Comparison of ENCODE assay signal across 8 cellular contexts in the genomic region with DNA sequence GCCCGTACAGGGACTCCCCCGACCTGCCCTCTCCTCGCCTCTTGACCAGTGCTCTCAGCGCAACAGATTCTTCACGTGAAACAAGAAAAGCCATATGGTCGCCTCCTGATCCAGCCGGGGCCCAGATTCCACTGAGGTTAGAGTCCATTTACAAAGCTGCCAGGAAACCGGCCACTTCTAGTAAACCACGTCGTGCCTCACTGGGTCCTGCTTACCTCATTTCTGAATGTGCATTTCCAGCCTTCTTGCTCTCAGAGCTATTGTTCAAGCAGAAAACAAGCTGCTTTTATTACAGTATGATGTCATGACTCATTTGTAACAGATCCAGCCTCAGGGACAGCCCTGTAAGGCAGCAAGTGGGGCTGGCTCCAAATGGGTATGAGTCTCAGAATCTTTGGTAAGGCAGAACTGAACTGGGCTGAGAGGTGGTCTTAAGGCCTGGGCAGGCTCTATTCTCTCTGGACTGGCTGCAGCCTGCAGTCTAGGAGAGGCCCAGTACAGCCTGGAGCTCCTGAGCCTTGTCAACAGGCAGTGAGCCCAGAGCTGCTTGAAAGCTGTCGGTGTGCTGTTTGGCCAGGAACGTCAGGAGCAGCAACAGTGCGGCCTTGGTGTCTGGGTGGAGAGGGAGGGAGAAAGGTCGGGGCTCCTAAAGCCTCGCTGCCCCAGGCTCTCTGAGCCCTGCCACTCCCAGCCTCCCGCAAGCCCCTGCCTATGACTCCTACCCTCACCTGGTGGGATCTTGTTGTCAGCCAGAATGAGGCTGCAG. TPM values are rescaled to one million over a fixed set of nuclear protein-coding genes. Genes with fewer than 3 reads are reported as not detected.
DNase-seq lines count a peak whose midpoint lies in the region; ATAC-seq and TF ChIP-seq lines count a peak whose summit lies in the region.
"Had no signal": no experiment of that assay in that cellular context is flagged by ENCODE, and none has a peak within 500 bp of the region (broad histone marks: within the 10 kb centered on the region; RNA-seq: fewer than 3 reads in every experiment).

No MANE protein-coding gene starts in this region.

- H3K9ac ChIP-seq in endodermal cell (ENCODE audit: extremely low read depth, low read length, poor library complexity, severe bottlenecking), result no peak overlapping the region

- DNase-seq in HFFc6 (peak; percentile 83), adrenal gland (peak; percentile 57 to 81 (median 74)), right cardiac atrium (peak in 1 of 3 donors; percentile 37), mucosa of gallbladder (ENCODE audit: low spot score) (no peak), endodermal cell (no peak), KBM-7 (no peak)
- DNase-seq in stimulated activated naive B cell treated with anti-CD40 and anti-IgM and Interleukin-4, amounts not matched to agents 10 μg/mL and 1 μg/mL and 100 μg/mL, for 72 hours, result no peak

- in situ Hi-C loops in KBM-7 (cut with MboI; ENCODE audit: low pct_unique_long_range_greater_than_20kb, low sequenced_read_pairs), result no loop called here

- H3K4me1 ChIP-seq in adrenal gland (replicated peaks in 1 of 2), result peaks cover 13 to 23% of the 10 kb centered on the region in 2 donors
- H3K4me1 ChIP-seq in right cardiac atrium (ENCODE audit: control insufficient read depth, insufficient read depth, low read length), result no peaks in the 10 kb centered on the region
- H3K4me1 ChIP-seq in endodermal cell (ENCODE audit: control insufficient read depth, insufficient read depth, low read length), result no peaks in the 10 kb centered on the region

- H3K9me3 ChIP-seq in adrenal gland (replicated peaks in 1 of 3), result no peaks in the 10 kb centered on the region
- H3K9me3 ChIP-seq in right cardiac atrium (ENCODE audit: control insufficient read depth, low read length), result no peaks in the 10 kb centered on the region
- no peaks in the 10 kb centered on the region for H3K9me3 ChIP-seq in endodermal cell (ENCODE audit: control insufficient read depth, low read length)

- ATAC-seq in right cardiac atrium, result peak in 1 of 2 donors; percentile 15
- ATAC-seq in stimulated activated naive B cell treated with anti-CD40 and anti-IgM and Interleukin-4, amounts not matched to agents 10 μg/mL and 1 μg/mL and 100 μg/mL, for 72 hours (replicated peaks), result peak; percentile 49 to 59

- intact Hi-C loops in adrenal gland (cut with DNase I), result no loop called here
- intact Hi-C loops in right cardiac atrium (cut with DNase I), result no loop called here

- H3K9me3 Mint-ChIP-seq in HFFc6 (no peaks in the 10 kb centered on the region), endodermal cell (no peaks in the 10 kb centered on the region)
- no peaks in the 10 kb centered on the region for H3K9me3 Mint-ChIP-seq in stimulated activated naive B cell treated with anti-CD40 and anti-IgM and Interleukin-4, amounts not matched to agents 10 μg/mL and 1 μg/mL and 100 μg/mL, for 72 hours

- H3K27ac ChIP-seq in adrenal gland, result peak overlapping the region; percentile 59 to 92 (median 89)
- peak overlapping the region; percentile 43 for H3K27ac ChIP-seq in right cardiac atrium (ENCODE audit: low read length)
- no peak overlapping the region for H3K27ac ChIP-seq in endodermal cell (ENCODE audit: low read depth, low read length)

- peak in 1 of 2 donors; percentile 53 for TF ChIP-seq POLR2A in adrenal gland (IDR thresholded peaks at IDR 0.05)

- no peak for TF ChIP-seq CTCF in HFFc6 (IDR thresholded peaks at IDR 0.05)
- TF ChIP-seq CTCF in adrenal gland (IDR thresholded peaks at IDR 0.05), result no peak
- TF ChIP-seq CTCF in endodermal cell (conservative IDR thresholded peaks at IDR 0.05), result no peak

- no peaks in the 10 kb centered on the region for H3K27me3 ChIP-seq in adrenal gland
- H3K27me3 ChIP-seq in right cardiac atrium (ENCODE audit: control insufficient read depth, insufficient read depth), result no peaks in the 10 kb centered on the region
- no peaks in the 10 kb centered on the region for H3K27me3 ChIP-seq in endodermal cell (ENCODE audit: control insufficient read depth, insufficient read depth, low read length, poor library complexity, severe bottlenecking)

- H3K27ac Mint-ChIP-seq in HFFc6, result peak overlapping the region; percentile 88
- no peak overlapping the region for H3K27ac Mint-ChIP-seq in stimulated activated naive B cell treated with anti-CD40 and anti-IgM and Interleukin-4, amounts not matched to agents 10 μg/mL and 1 μg/mL and 100 μg/mL, for 72 hours
- H3K27ac Mint-ChIP-seq in endodermal cell, result no peak overlapping the region

- H3K36me3 Mint-ChIP-seq in HFFc6 (ENCODE audit: low read depth), result peaks cover 18% of the 10 kb centered on the region
- H3K36me3 Mint-ChIP-seq in stimulated activated naive B cell treated with anti-CD40 and anti-IgM and Interleukin-4, amounts not matched to agents 10 μg/mL and 1 μg/mL and 100 μg/mL, for 72 hours, result peaks cover 48 to 60% of the 10 kb centered on the region in 2 donors
- H3K36me3 Mint-ChIP-seq in endodermal cell (ENCODE audit: low read depth), result peaks cover 62% of the 10 kb centered on the region

- H3K4me1 Mint-ChIP-seq in HFFc6 (ENCODE audit: low read depth), result peaks cover 16% of the 10 kb centered on the region
- H3K4me1 Mint-ChIP-seq in stimulated activated naive B cell treated with anti-CD40 and anti-IgM and Interleukin-4, amounts not matched to agents 10 μg/mL and 1 μg/mL and 100 μg/mL, for 72 hours, result peaks cover 16 to 24% of the 10 kb centered on the region in 2 donors
- H3K4me1 Mint-ChIP-seq in endodermal cell, result no peaks in the 10 kb centered on the region

- no peak overlapping the region for H3K4me3 ChIP-seq in adrenal gland
- H3K4me3 ChIP-seq in right cardiac atrium (ENCODE audit: low read length), result no peak overlapping the region
- no peak overlapping the region for H3K4me3 ChIP-seq in endodermal cell (ENCODE audit: low read length)

- H3K4me3 Mint-ChIP-seq in HFFc6 (no peak overlapping the region), endodermal cell (no peak overlapping the region)
- H3K4me3 Mint-ChIP-seq in stimulated activated naive B cell treated with anti-CD40 and anti-IgM and Interleukin-4, amounts not matched to agents 10 μg/mL and 1 μg/mL and 100 μg/mL, for 72 hours, result no peak overlapping the region

- H3K27me3 Mint-ChIP-seq in HFFc6 (ENCODE audit: insufficient read depth), result peaks cover 10% of the 10 kb centered on the region
- no peaks in the 10 kb centered on the region for H3K27me3 Mint-ChIP-seq in stimulated activated naive B cell treated with anti-CD40 and anti-IgM and Interleukin-4, amounts not matched to agents 10 μg/mL and 1 μg/mL and 100 μg/mL, for 72 hours
- H3K27me3 Mint-ChIP-seq in endodermal cell (ENCODE audit: insufficient read depth), result no peaks in the 10 kb centered on the region

- H3K36me3 ChIP-seq in adrenal gland (replicated peaks in 1 of 2) (peaks cover 0 to 86% of the 10 kb centered on the region in 2 donors), endodermal cell (ENCODE audit: control insufficient read depth, insufficient read depth, low read length) (peaks cover 57% of the 10 kb centered on the region)

- WGBS in adrenal gland, 4 donors, result 41 to 54% (median 50%) methylated on average over 11 to 16 of the region's 16 CpGs
- 74% methylated on average over 16 of the region's 16 CpGs for WGBS in right cardiac atrium
- WGBS in endodermal cell (ENCODE audit: insufficient coverage in 1 of 2, insufficient read length in 1 of 2), 2 experiments, result 90 to 93% methylated on average over 3 to 15 of the region's 16 CpGs

RNA-seq across cellular contexts. Expression of a gene that starts 8.3 kb away (rescaled TPM):
- 1 to 10 TPM; 2.9 to 3.9 (median 3.2) TPM for total RNA-seq in HFFc6 (2021; fragmentation: NEBNext Ultra II Directional; extraction: Animal tissue kit (Norgen Biotek cat#: 25700))
- total RNA-seq in adrenal gland (10 to 100 TPM in 4 of 8 donors, 1 to 10 TPM in 4; 1.3 to 18.5 (median 11.4) TPM), right cardiac atrium (1 to 10 TPM; 1.9 to 5.8 (median 3.2) TPM), mucosa of gallbladder (208 TPM), endodermal cell (10 to 100 TPM; 60.3 to 98.3 TPM)
- polyA plus RNA-seq in adrenal gland (100 to 1,000 TPM in 1 of 3 donors, 10 to 100 TPM in 1, 1 to 10 TPM in 1; 3.6 to 111 (median 38.9) TPM), right cardiac atrium (4.1 TPM)
- 86.1 TPM for polyA plus RNA-seq in endodermal cell (2013, experiment 1 of 2)
- 69.8 TPM for polyA plus RNA-seq in endodermal cell (2013, experiment 2 of 2)

RNA-seq across cellular contexts. Expression of a gene that starts 8.5 kb away (rescaled TPM):
- 10 to 100 TPM; 70.4 to 85.2 (median 79.4) TPM for total RNA-seq in HFFc6 (2021; fragmentation: NEBNext Ultra II Directional; extraction: Animal tissue kit (Norgen Biotek cat#: 25700))
- total RNA-seq in adrenal gland (10 to 100 TPM; 29.7 to 84.9 (median 45.7) TPM), right cardiac atrium (10 to 100 TPM; 10.2 to 22.5 (median 12.1) TPM), mucosa of gallbladder (23.0 TPM), endodermal cell (10 to 100 TPM; 56.3 to 67.4 TPM)
- polyA plus RNA-seq in adrenal gland (10 to 100 TPM; 19.1 to 43.2 (median 23.8) TPM), right cardiac atrium (4.1 TPM)
- polyA plus RNA-seq in endodermal cell (2013, experiment 1 of 2), result 30.3 TPM
- polyA plus RNA-seq in endodermal cell (2013, experiment 2 of 2), result 28.8 TPM

RNA-seq across cellular contexts. Expression of a gene that starts 15.1 kb away (rescaled TPM):
- 10 to 100 TPM; 68.1 to 80.4 (median 71.0) TPM for total RNA-seq in HFFc6 (2021; fragmentation: NEBNext Ultra II Directional; extraction: Animal tissue kit (Norgen Biotek cat#: 25700))
- total RNA-seq in adrenal gland (100 to 1,000 TPM in 2 of 8 donors, 10 to 100 TPM in 6; 75.2 to 123 (median 91.7) TPM), right cardiac atrium (10 to 100 TPM; 26.4 to 37.6 (median 30.4) TPM), mucosa of gallbladder (94.1 TPM), endodermal cell (10 to 100 TPM; 37.4 to 40.8 TPM)
- polyA plus RNA-seq in adrenal gland (10 to 100 TPM; 43.7 to 67.2 (median 56.1) TPM), right cardiac atrium (14.8 TPM)
- polyA plus RNA-seq in endodermal cell (2013, experiment 1 of 2), result 38.3 TPM
- 34.4 TPM for polyA plus RNA-seq in endodermal cell (2013, experiment 2 of 2)

RNA-seq across cellular contexts. Expression of a gene that starts 19.1 kb away (rescaled TPM):
- total RNA-seq in HFFc6 (2021; fragmentation: NEBNext Ultra II Directional; extraction: Animal tissue kit (Norgen Biotek cat#: 25700)), result 10 to 100 TPM; 23.6 to 38.8 (median 32.3) TPM
- total RNA-seq in adrenal gland (100 to 1,000 TPM in 4 of 8 donors, 10 to 100 TPM in 4; 40.1 to 119 (median 99.2) TPM), right cardiac atrium (100 to 1,000 TPM in 1 of 4 donors, 10 to 100 TPM in 3; 47.5 to 103 (median 59.0) TPM), mucosa of gallbladder (148 TPM), endodermal cell (10 to 100 TPM; 13.6 to 26.9 TPM)
- polyA plus RNA-seq in adrenal gland (100 to 1,000 TPM; 118 to 151 (median 129) TPM), right cardiac atrium (44.5 TPM)
- polyA plus RNA-seq in endodermal cell (2013, experiment 1 of 2), result 23.7 TPM
- polyA plus RNA-seq in endodermal cell (2013, experiment 2 of 2), result 16.6 TPM

RNA-seq across cellular contexts. Expression of a gene that starts 25.4 kb away (rescaled TPM):
- total RNA-seq in HFFc6 (2021; fragmentation: NEBNext Ultra II Directional; extraction: Animal tissue kit (Norgen Biotek cat#: 25700)), result under 1 TPM in 2 of 6 experiments, not detected in 4; 0.16 to 0.45 TPM
- total RNA-seq in adrenal gland (under 1 TPM in 1 of 8 donors, not detected in 7; 0.46 TPM), right cardiac atrium (under 1 TPM in 2 of 4 donors, not detected in 2; 0.18 to 0.37 TPM), mucosa of gallbladder (0.40 TPM), endodermal cell (under 1 TPM; 0.38 to 0.51 TPM)
- polyA plus RNA-seq in adrenal gland (under 1 TPM in 1 of 3 donors, not detected in 2; 0.07 TPM), right cardiac atrium (not detected)
- polyA plus RNA-seq in endodermal cell (2013, experiment 1 of 2), result not detected
- not detected for polyA plus RNA-seq in endodermal cell (2013, experiment 2 of 2)
- total RNA-seq: frontal cortex had no signal

Comparison
In these comparisons a context has a peak if more than half of its experiments do, and no peak if none do; other contexts are left out.
1. DNase-seq: peak in HFFc6 (single experiment) and adrenal gland (7 of 7); none in stimulated activated naive B cell treated with anti-CD40 and anti-IgM and Interleukin-4, amounts not matched to agents 10 μg/mL and 1 μg/mL and 100 μg/mL, for 72 hours (single experiment), mucosa of gallbladder (single experiment), endodermal cell (single experiment) and KBM-7 (single experiment).